8 cellular contexts compared by ENCODE assay signal in genomic region chr13:101627556-101627943, GRCh38.
DNase-seq lines count a peak whose midpoint lies in the region; ATAC-seq and TF ChIP-seq lines count a peak whose summit lies in the region.

No MANE protein-coding gene starts in this region.

- TF ChIP-seq CTCF in type B pancreatic cell (conservative IDR thresholded peaks at IDR 0.05): no peak

- H3K27me3 ChIP-seq in endocrine pancreas (ENCODE audit: control insufficient read depth, insufficient read depth, low read length): no peaks in the 10 kb centered on the region

- ATAC-seq in GM18508 (IDR thresholded peaks at IDR 0.05; ENCODE audit: insufficient read depth, unreplicated experiment) (peak; percentile 20), GM21529 (IDR thresholded peaks at IDR 0.05; ENCODE audit: unreplicated experiment) (peak; percentile 27)

- H3K9ac ChIP-seq in endocrine pancreas (ENCODE audit: control insufficient read depth, insufficient read depth, low read length): peak overlapping the region; percentile 11

- H3K27me3 Mint-ChIP-seq in type B pancreatic cell: no peaks in the 10 kb centered on the region

- no peaks in the 10 kb centered on the region for H3K9me3 ChIP-seq in KOPT-K1 (ENCODE audit: insufficient read depth, low read length, poor library complexity, severe bottlenecking)
- no peaks in the 10 kb centered on the region for H3K9me3 ChIP-seq in endocrine pancreas (ENCODE audit: control insufficient read depth, low read length)

- no peaks in the 10 kb centered on the region for H3K9me3 Mint-ChIP-seq in type B pancreatic cell

- peak overlapping the region; percentile 15 for H3K4me3 Mint-ChIP-seq in type B pancreatic cell

- H3K4me1 Mint-ChIP-seq in type B pancreatic cell (ENCODE audit: unreplicated experiment): peaks cover 16% of the 10 kb centered on the region

- intact Hi-C loops in posterior vena cava (cut with DNase I): no loop called here

- peaks cover 17% of the 10 kb centered on the region for H3K4me1 ChIP-seq in endocrine pancreas (ENCODE audit: control insufficient read depth, insufficient read depth, low read length)

- H3K4me3 ChIP-seq in endocrine pancreas (ENCODE audit: control insufficient read depth, insufficient read depth, low read length): peak overlapping the region; percentile 93

- no peak overlapping the region for H3K27ac Mint-ChIP-seq in type B pancreatic cell

- H3K36me3 Mint-ChIP-seq in type B pancreatic cell: no peaks in the 10 kb centered on the region

- DNase-seq in type B pancreatic cell (ENCODE audit: extremely low spot score, unreplicated experiment): no peak
- no peak for DNase-seq in posterior vena cava (ENCODE audit: low spot score)
- no peak for DNase-seq in HuH-7 (ENCODE audit: low spot score)
- DNase-seq in anterior cingulate cortex (lab: John Stamatoyannopoulos, UW): no peak

- peak overlapping the region; percentile 46 for H3K27ac ChIP-seq in KOPT-K1 (ENCODE audit: low read depth, low read length, poor library complexity, severe bottlenecking)

- H3K36me3 ChIP-seq in KOPT-K1 (ENCODE audit: insufficient read depth, low read length): no peaks in the 10 kb centered on the region
- H3K36me3 ChIP-seq in endocrine pancreas (ENCODE audit: control insufficient read depth, insufficient read depth, low read length): no peaks in the 10 kb centered on the region
